In the genomic region with DNA sequence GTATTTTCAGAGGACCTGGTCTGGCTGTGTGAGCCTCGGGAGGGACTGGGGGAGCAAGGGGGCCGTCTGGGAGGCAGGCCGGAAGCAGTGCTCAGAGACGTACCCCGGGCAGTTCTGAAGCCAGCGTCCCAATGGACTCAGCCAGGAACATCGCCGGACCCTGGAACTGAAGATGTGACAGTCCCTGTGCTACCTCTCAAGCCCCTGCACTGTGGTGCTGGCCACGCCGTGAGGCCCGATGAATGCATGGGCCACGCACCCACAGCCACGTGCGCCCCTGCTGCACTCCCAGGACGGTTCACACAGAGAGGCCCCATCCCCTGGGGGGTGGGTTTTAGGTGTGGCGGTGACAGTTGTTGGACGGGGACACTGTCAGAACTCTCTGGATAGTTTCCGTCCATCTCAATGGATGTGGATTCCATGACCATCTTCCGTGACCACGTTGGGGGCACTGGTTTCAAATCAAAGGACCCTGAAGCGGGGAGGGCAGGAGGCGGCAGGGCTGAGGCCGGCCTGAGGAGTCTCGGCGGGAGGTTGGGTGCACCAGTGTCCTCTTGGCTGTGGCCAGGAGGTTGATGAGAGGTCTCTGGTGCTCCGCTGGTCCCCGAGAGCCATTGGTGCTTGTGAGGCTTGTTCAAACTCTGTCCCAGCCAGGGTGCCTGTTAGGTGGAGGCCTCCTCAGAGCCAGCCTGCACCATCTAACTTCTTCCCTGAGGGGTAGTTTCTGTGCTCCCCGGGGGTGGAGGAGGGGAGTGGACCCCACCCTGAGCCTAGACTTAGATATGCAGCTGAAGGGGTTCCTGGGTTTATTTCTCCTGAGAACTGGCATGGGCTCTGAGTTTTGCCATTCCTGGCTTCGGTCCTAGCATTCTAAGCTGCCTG, we compare ENCODE assay signal across 12 cellular contexts. TPM values are rescaled to one million over a fixed set of nuclear protein-coding genes. Genes with fewer than 3 reads are reported as not detected.
A peak's percentile ranks its signal among the peaks of the same experiment; 100 is the strongest.
DNase-seq lines count a peak whose midpoint lies in the region; ATAC-seq, FAIRE-seq and TF ChIP-seq lines count a peak whose summit lies in the region.
"Had no signal": no experiment of that assay in that cellular context is flagged by ENCODE, and none has a peak within 500 bp of the region (broad histone marks: within the 10 kb centered on the region; RNA-seq: fewer than 3 reads in every experiment).

No MANE protein-coding gene starts in this region.

- peaks cover 69% of the 10 kb centered on the region for H3K36me3 ChIP-seq in HUES48 (ENCODE audit: control insufficient read depth, insufficient read depth, low read length)
- H3K36me3 ChIP-seq in pancreas = peaks cover 0 to 19% (median 0%) of the 10 kb centered on the region in 3 donors
- no peaks in the 10 kb centered on the region for H3K36me3 ChIP-seq in prostate gland

- TF ChIP-seq POLR2A in prostate gland (IDR thresholded peaks at IDR 0.05) = no peak

- H3K4me1 Mint-ChIP-seq in activated CD8-positive, alpha-beta memory T cell treated with anti-CD3 and anti-CD28 coated beads, Interleukin-2, amount 10 ng/mL, durations not matched to agents 7 days and 5 days = no peaks in the 10 kb centered on the region

- no peaks in the 10 kb centered on the region for H3K9me3 Mint-ChIP-seq in activated CD8-positive, alpha-beta memory T cell treated with anti-CD3 and anti-CD28 coated beads, Interleukin-2, amount 10 ng/mL, durations not matched to agents 7 days and 5 days (ENCODE audit: low read depth)

- H3K27me3 Mint-ChIP-seq in activated CD8-positive, alpha-beta memory T cell treated with anti-CD3 and anti-CD28 coated beads, Interleukin-2, amount 10 ng/mL, durations not matched to agents 7 days and 5 days = peaks cover 15% of the 10 kb centered on the region

- H3K4me3 ChIP-seq in HUES48 (ENCODE audit: low read depth, low read length) (no peak overlapping the region), pancreas (no peak overlapping the region), prostate gland (no peak overlapping the region)

- peak overlapping the region; percentile 17 for H3K27ac ChIP-seq in HUES48 (ENCODE audit: low read depth, low read length)
- no peak overlapping the region for H3K27ac ChIP-seq in pancreas
- no peak overlapping the region for H3K27ac ChIP-seq in prostate gland
- H3K27ac ChIP-seq: HL-60, KMS-11 had no signal

- TF ChIP-seq CTCF in pancreas (IDR thresholded peaks at IDR 0.05) = no peak
- TF ChIP-seq CTCF in prostate gland (IDR thresholded peaks at IDR 0.05) = no peak

- CTCF ChIA-PET in activated CD8-positive, alpha-beta memory T cell treated with anti-CD3 and anti-CD28 coated beads, Interleukin-2, amount 10 ng/mL, durations not matched to agents 7 days and 5 days (lab: Charles Lee) = interaction anchor here (0.7 to 2.0 kb wide), 4 partner anchors 14 to 259 kb away, joined by 3 to 6 read pairs (median 4); no protein-coding TSS in a partner anchor

- no peaks in the 10 kb centered on the region for H3K36me3 Mint-ChIP-seq in activated CD8-positive, alpha-beta memory T cell treated with anti-CD3 and anti-CD28 coated beads, Interleukin-2, amount 10 ng/mL, durations not matched to agents 7 days and 5 days

- DNase-seq in activated CD8-positive, alpha-beta memory T cell treated with anti-CD3 and anti-CD28 coated beads, Interleukin-2, amount 10 ng/mL, durations not matched to agents 7 days and 5 days = no peak
- DNase-seq in activated CD8-positive, alpha-beta memory T cell treated with anti-CD3 and anti-CD28 coated beads, Interleukin-2, amount 50 U/mL, for 4 hours = no peak
- peak; percentile 52 for DNase-seq in ecto neural progenitor cell (ENCODE audit: low spot score)
- DNase-seq in pancreas = peak in 1 of 6 donors; percentile 68
- no peak for DNase-seq in Kasumi-1 (lab: John Stamatoyannopoulos, UW)
- no peak for DNase-seq in NCI-H2196 treated with DMSO at 0.1 percent for 48 hours (lab: John Stamatoyannopoulos, UW; ENCODE audit: unreplicated experiment)
- DNase-seq in prostate gland (ENCODE audit: low spot score) = no peak

- ATAC-seq in activated CD8-positive, alpha-beta memory T cell treated with anti-CD3 and anti-CD28 coated beads, Interleukin-2, amount 10 ng/mL, durations not matched to agents 7 days and 5 days = peak; percentile 25
- ATAC-seq in pancreas = peak in 3 of 4 donors; percentile 4 to 24 (median 11)

- 0 out of 2 replicates have a peak, but pooled peaks cover 2% of the 10 kb centered on the region for H3K4me1 ChIP-seq in HUES48 (ENCODE audit: control insufficient read depth, insufficient read depth, low read length)
- peaks cover 0 to 7% (median 0%) of the 10 kb centered on the region in 3 donors for H3K4me1 ChIP-seq in pancreas
- no peaks in the 10 kb centered on the region for H3K4me1 ChIP-seq in prostate gland (replicated peaks)

- H3K27me3 ChIP-seq in HUES48 (ENCODE audit: control insufficient read depth, insufficient read depth, low read length) (no peaks in the 10 kb centered on the region), pancreas (no peaks in the 10 kb centered on the region), prostate gland (replicated peaks; ENCODE audit: insufficient read depth) (no peaks in the 10 kb centered on the region)

- H3K9me3 ChIP-seq in HUES48 (ENCODE audit: control insufficient read depth, insufficient read depth, low read length) (no peaks in the 10 kb centered on the region), pancreas (no peaks in the 10 kb centered on the region), prostate gland (no peaks in the 10 kb centered on the region)

- H3K27ac Mint-ChIP-seq in activated CD8-positive, alpha-beta memory T cell treated with anti-CD3 and anti-CD28 coated beads, Interleukin-2, amount 10 ng/mL, durations not matched to agents 7 days and 5 days = no peak overlapping the region

- no peak overlapping the region for H3K4me3 Mint-ChIP-seq in activated CD8-positive, alpha-beta memory T cell treated with anti-CD3 and anti-CD28 coated beads, Interleukin-2, amount 10 ng/mL, durations not matched to agents 7 days and 5 days

- no peak overlapping the region for H3K9ac ChIP-seq in HUES48 (ENCODE audit: low read depth, low read length)
- H3K9ac ChIP-seq: KMS-11 had no signal

- intact Hi-C loops in pancreas (cut with DNase I) (no loop called here), prostate gland (cut with DNase I) (no loop called here)

- no peak for FAIRE-seq in pancreas (lab: Jason Lieb, UNC)
- FAIRE-seq: D721Med, RCC 7860 had no signal

- WGBS in pancreas, 2 donors = 83 to 87% methylated on average over 29 of the region's 29 CpGs
- WGBS in prostate gland = 93% methylated on average over 29 of the region's 29 CpGs

RNA-seq across cellular contexts. Expression of a gene that starts 36.3 kb away (rescaled TPM):
- total RNA-seq in activated CD8-positive, alpha-beta memory T cell treated with anti-CD3 and anti-CD28 coated beads, Interleukin-2, amount 10 ng/mL, durations not matched to agents 7 days and 5 days = not detected
- 10 to 100 TPM in 3 of 6 donors, 1 to 10 TPM in 3; 7.8 to 19.5 (median 10.4) TPM for total RNA-seq in pancreas
- 10 to 100 TPM; 15.0 to 15.5 TPM for polyA plus RNA-seq in pancreas
- 10 to 100 TPM; 41.9 to 50.0 TPM for total RNA-seq in prostate gland

Comparison
In these comparisons a context has a peak if more than half of its experiments do, and no peak if none do; other contexts are left out.
1. RNA of a gene that starts 36.3 kb away (total RNA-seq): 41.9 to 50.0 TPM in prostate gland and 7.8 to 19.5 TPM in pancreas; not detected in activated CD8-positive, alpha-beta memory T cell treated with anti-CD3 and anti-CD28 coated beads, Interleukin-2, amount 10 ng/mL, durations not matched to agents 7 days and 5 days; every median in the first group is over 4 times any median in the second.